In the genomic region with DNA sequence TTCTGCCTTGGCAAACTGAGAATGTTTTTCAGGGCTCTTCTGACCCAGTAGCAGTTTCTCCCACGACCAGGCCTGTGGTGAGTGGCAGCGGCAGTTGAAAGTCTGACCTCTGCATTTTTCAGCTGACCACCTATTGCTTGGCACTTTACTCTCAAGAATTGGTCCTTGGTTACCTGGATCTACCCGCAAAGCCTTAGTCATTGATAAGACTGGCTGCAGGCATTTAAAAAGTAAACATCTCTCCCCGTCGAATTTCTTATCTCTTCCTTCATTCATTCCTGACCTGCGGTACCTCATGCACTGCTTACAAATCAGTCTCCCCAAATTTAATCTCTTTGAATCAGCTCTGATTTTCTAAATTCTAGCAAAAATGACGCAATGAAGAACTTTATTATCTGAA, we compare ENCODE assay signal across 18 cellular contexts. TPM values are rescaled to one million over a fixed set of nuclear protein-coding genes. Genes with fewer than 3 reads are reported as not detected.
DNase-seq lines count a peak whose midpoint lies in the region; ATAC-seq, FAIRE-seq and TF ChIP-seq lines count a peak whose summit lies in the region.
"Had no signal": no experiment of that assay in that cellular context is flagged by ENCODE, and none has a peak within 500 bp of the region (broad histone marks: within the 10 kb centered on the region; RNA-seq: fewer than 3 reads in every experiment).

No MANE protein-coding gene starts in this region.

- H3K79me2 ChIP-seq in HepG2 (ENCODE audit: insufficient read depth, low read length): no peaks in the 10 kb centered on the region
- H3K79me2 ChIP-seq in PC-9 (ENCODE audit: low read depth): no peaks in the 10 kb centered on the region

- H3K27me3 ChIP-seq in HepG2 (ENCODE audit: control insufficient read depth in 1 of 2, insufficient read depth in 2 of 2, low read length in 2 of 2): no peaks in the 10 kb centered on the region
- no peaks in the 10 kb centered on the region for H3K27me3 ChIP-seq in right lobe of liver
- no peaks in the 10 kb centered on the region for H3K27me3 ChIP-seq in PC-9 (ENCODE audit: insufficient read depth, low read depth)
- no peaks in the 10 kb centered on the region for H3K27me3 ChIP-seq in stomach
- H3K27me3 ChIP-seq: BLaER1 had no signal

- 21% methylated on average over 7 of the region's 7 CpGs for WGBS in HepG2 (ENCODE audit: low lambda C conversion rate)
- 72% methylated on average over 5 of the region's 7 CpGs for WGBS in right lobe of liver (ENCODE audit: insufficient coverage, low coverage, low lambda C conversion rate, missing lambda C conversion rate)
- WGBS in stomach, 5 donors: 26 to 48% (median 31%) methylated on average over 7 of the region's 7 CpGs

- H3K4me2 ChIP-seq in HepG2 (ENCODE audit: low read depth, low read length) (no peak overlapping the region), PC-9 (0 out of 2 replicates have a peak overlapping the region, but pooled peaks have one; percentile 15)
- H3K4me2 ChIP-seq: BLaER1 had no signal

- no peaks in the 10 kb centered on the region for H3K9me3 ChIP-seq in HepG2 (ENCODE audit: low read length)
- no peaks in the 10 kb centered on the region for H3K9me3 ChIP-seq in right lobe of liver
- H3K9me3 ChIP-seq in PC-9 (ENCODE audit: insufficient read depth, low read depth): no peaks in the 10 kb centered on the region
- peaks cover 0 to 5% (median 0%) of the 10 kb centered on the region in 4 donors for H3K9me3 ChIP-seq in stomach
- H3K9me3 ChIP-seq: BLaER1, HAP-1 had no signal

- no peak overlapping the region for H3K4me3 ChIP-seq in HepG2 (replicated peaks in 1 of 3; ENCODE audit: insufficient read depth in 1 of 3, low read depth in 2 of 3, low read length in 3 of 3)
- H3K4me3 ChIP-seq in right lobe of liver: no peak overlapping the region
- no peak overlapping the region for H3K4me3 ChIP-seq in PC-9
- H3K4me3 ChIP-seq in stomach: no peak overlapping the region
- H3K4me3 ChIP-seq: BLaER1, HAP-1 had no signal

- intact Hi-C loops in HepG2 (cut with micrococcal nuclease; ENCODE audit: unreplicated experiment): no loop called here
- intact Hi-C loops in right lobe of liver (cut with DNase I): no loop called here
- intact Hi-C loops in PC-9 (cut with micrococcal nuclease; ENCODE audit: unreplicated experiment): loop anchor here (10.0 kb wide), 2 partner anchors 92 to 132 kb away; a partner anchor contains a TSS
- intact Hi-C loops in stomach (cut with DNase I; ENCODE audit: low total_unique reads): no loop called here

- H3K27me3 Mint-ChIP-seq in endothelial cell (ENCODE audit: unreplicated experiment): no peaks in the 10 kb centered on the region

- no peaks in the 10 kb centered on the region for H3K36me3 ChIP-seq in HepG2 (replicated peaks in 1 of 2; ENCODE audit: control insufficient read depth in 1 of 2, insufficient read depth in 2 of 2, low read length in 2 of 2)
- no peaks in the 10 kb centered on the region for H3K36me3 ChIP-seq in right lobe of liver
- no peaks in the 10 kb centered on the region for H3K36me3 ChIP-seq in PC-9 (ENCODE audit: low read depth)
- H3K36me3 ChIP-seq in stomach: no peaks in the 10 kb centered on the region
- H3K36me3 ChIP-seq: BLaER1, HAP-1 had no signal

- TF ChIP-seq CTCF in HepG2 (CRISPR knock-in tag; IDR thresholded peaks at IDR 0.05) (no peak), right lobe of liver (IDR thresholded peaks at IDR 0.05) (no peak), PC-9 (conservative IDR thresholded peaks at IDR 0.05) (no peak), stomach (IDR thresholded peaks at IDR 0.05) (no peak), endothelial cell (IDR thresholded peaks at IDR 0.05; ENCODE audit: unreplicated experiment) (no peak)

- no peak overlapping the region for H3K27ac Mint-ChIP-seq in endothelial cell (ENCODE audit: unreplicated experiment)
- H3K27ac Mint-ChIP-seq: CD8-positive, alpha-beta memory T cell had no signal

- no peak for FAIRE-seq in HepG2 (lab: Jason Lieb, UNC)
- FAIRE-seq: GM19239 had no signal

- H4K20me1 ChIP-seq in HepG2 (ENCODE audit: insufficient read depth, low read length): no peaks in the 10 kb centered on the region
- H4K20me1 ChIP-seq in PC-9 (ENCODE audit: insufficient read depth): no peaks in the 10 kb centered on the region
- H4K20me1 ChIP-seq: BLaER1 had no signal

- CTCF ChIA-PET in HepG2 (lab: Yijun Ruan, JAX; ENCODE audit: low intra/inter-chr PET ratio, low total read pairs): no interaction called here
- CTCF ChIA-PET in PC-9 (lab: Charles Lee): no interaction called here

- H2AFZ ChIP-seq in HepG2 (ENCODE audit: low read length): no peak overlapping the region
- no peak overlapping the region for H2AFZ ChIP-seq in PC-9

- POLR2A ChIA-PET in HepG2 (lab: Yijun Ruan, JAX): no interaction called here
- POLR2A ChIA-PET in PC-9 (lab: Charles Lee; ENCODE audit: unreplicated experiment): interaction anchor here (0.7 kb wide), 1 partner anchor 11 kb away, joined by 3 read pairs; no protein-coding TSS in a partner anchor

- TF ChIP-seq RAD21 in HepG2 (CRISPR knock-in tag; IDR thresholded peaks at IDR 0.05): no peak

- H3K4me1 ChIP-seq in HepG2 (ENCODE audit: insufficient read depth, low read length) (peaks cover 13% of the 10 kb centered on the region), right lobe of liver (no peaks in the 10 kb centered on the region), PC-9 (replicated peaks; ENCODE audit: insufficient read depth) (peaks cover 16% of the 10 kb centered on the region), stomach (peaks cover 0 to 17% (median 10%) of the 10 kb centered on the region in 4 donors)

- no peaks in the 10 kb centered on the region for H3K4me1 Mint-ChIP-seq in endothelial cell (ENCODE audit: unreplicated experiment)
- H3K4me1 Mint-ChIP-seq: CD8-positive, alpha-beta memory T cell had no signal

- no peaks in the 10 kb centered on the region for H3K9me3 Mint-ChIP-seq in endothelial cell (ENCODE audit: unreplicated experiment)

- no peak overlapping the region for H3K27ac ChIP-seq in HepG2 (ENCODE audit: extremely low read length, insufficient read depth, low read length)
- H3K27ac ChIP-seq in right lobe of liver: no peak overlapping the region
- H3K27ac ChIP-seq in PC-9: no peak overlapping the region
- no peak overlapping the region for H3K27ac ChIP-seq in stomach
- H3K27ac ChIP-seq: 22Rv1, BLaER1, HL-60 had no signal

- no peak overlapping the region for H3K4me3 Mint-ChIP-seq in endothelial cell (ENCODE audit: unreplicated experiment)
- H3K4me3 Mint-ChIP-seq: CD8-positive, alpha-beta memory T cell had no signal

- TF ChIP-seq POLR2A in HepG2 (IDR thresholded peaks at IDR 0.05; ENCODE audit: insufficient read depth in 1 of 2, low read depth in 2 of 2, low read length in 2 of 2): no peak
- TF ChIP-seq POLR2A in right lobe of liver (IDR thresholded peaks at IDR 0.05): no peak
- no peak for TF ChIP-seq POLR2A in stomach (IDR thresholded peaks at IDR 0.05)

- BruUV-seq in HepG2 (replicated peaks; lab: Mats Ljungman, UMichigan): no TSS peak
- no TSS peak for BruUV-seq in PC-9 (replicated peaks; lab: Mats Ljungman, UMichigan)

- H3K9me2 ChIP-seq in PC-9 (ENCODE audit: insufficient read depth): no peaks in the 10 kb centered on the region

- H3K9ac ChIP-seq in HepG2 (ENCODE audit: insufficient read depth, low read depth, low read length): no peak overlapping the region
- H3K9ac ChIP-seq: BLaER1 had no signal

- ATAC-seq in HepG2 (peak; percentile 5; the same call in 1 of the 3 replicates), right lobe of liver (no peak), left lobe of liver (no peak)

- in situ Hi-C loops in HepG2 (cut with HindIII; ENCODE audit: extremely low pct_ligation_motif_present, low pct_unique_long_range_greater_than_20kb): no loop called here

- TF ChIP-seq EP300 in HepG2 (IDR thresholded peaks at IDR 0.05; ENCODE audit: low read depth in 2 of 2, low read length in 2 of 2) (no peak), HepG2 (CRISPR knock-in tag; IDR thresholded peaks at IDR 0.05; ENCODE audit: borderline replicate concordance) (no peak), stomach (IDR thresholded peaks at IDR 0.05) (no peak)

- peak; percentile 32 for DNase-seq in HepG2 (ENCODE audit: low spot score)
- no peak for DNase-seq in right lobe of liver
- DNase-seq in PC-9: peak; percentile 57 to 89
- DNase-seq in astrocyte of the hippocampus (ENCODE audit: low read depth, low spot score): peak; percentile 71
- peak; percentile 44 for DNase-seq in stomach
- DNase-seq in endothelial cell (ENCODE audit: low spot score): no peak
- no peak for DNase-seq in NCI-H345 (lab: John Stamatoyannopoulos, UW)
- DNase-seq in left lobe of liver (ENCODE audit: low spot score): no peak
- DNase-seq: AML-193; CD8-positive, alpha-beta memory T cell; GF-D8; GOT3; IMR-90 had no signal

- no peaks in the 10 kb centered on the region for H3K36me3 Mint-ChIP-seq in endothelial cell (ENCODE audit: low read depth, unreplicated experiment)
- H3K36me3 Mint-ChIP-seq: CD8-positive, alpha-beta memory T cell had no signal

- H3F3A ChIP-seq in PC-9 (ENCODE audit: insufficient read depth, low read depth): peaks cover 15% of the 10 kb centered on the region

RNA-seq across cellular contexts. Expression of a gene that starts 26.1 kb away (rescaled TPM):
- not detected in 2 replicates for total RNA-seq in HepG2 (2016; rRNA removed; fragmentation: Illumina TruSeq; extraction: Trizol)
- 0.62 TPM in 1 of 2 replicates, not detected in the other for total RNA-seq in HepG2 (2016; cell fraction: cytosol; rRNA removed; fragmentation: Illumina TruSeq; extraction: Trizol; ENCODE audit: low read depth)
- total RNA-seq in HepG2 (2016; cell fraction: insoluble cytoplasmic fraction; rRNA removed; fragmentation: Illumina TruSeq; extraction: Trizol): 0.06 and 0.30 TPM in 2 replicates
- total RNA-seq in HepG2 (2016; cell fraction: membrane; rRNA removed; fragmentation: Illumina TruSeq; extraction: Trizol): not detected in 2 replicates
- not detected in 2 replicates for total RNA-seq in HepG2 (2016; cell fraction: nucleus; rRNA removed; fragmentation: Illumina TruSeq; extraction: Trizol)
- polyA plus RNA-seq in HepG2 (2011; rRNA removed): 0.03 and 0.22 TPM in 2 replicates
- 0.10 and 0.19 TPM in 2 replicates for polyA plus RNA-seq in HepG2 (2011; cell fraction: cytosol; rRNA removed)
- polyA plus RNA-seq in HepG2 (2011; cell fraction: nucleus; rRNA removed): 0.02 and 0.23 TPM in 2 replicates
- polyA plus RNA-seq in HepG2 (2012): 0.03 TPM in 1 of 2 replicates, not detected in the other
- polyA plus RNA-seq in HepG2 (2016; cell fraction: cytosol; fragmentation: Illumina TruSeq; extraction: Trizol; ENCODE audit: low read depth): not detected in 2 replicates
- not detected in 2 replicates for polyA plus RNA-seq in HepG2 (2016; cell fraction: insoluble cytoplasmic fraction; fragmentation: Illumina TruSeq; extraction: Trizol; ENCODE audit: low read depth)
- not detected in 2 replicates for polyA plus RNA-seq in HepG2 (2016; cell fraction: membrane; fragmentation: Illumina TruSeq; extraction: Trizol; ENCODE audit: low read depth)
- polyA plus RNA-seq in HepG2 (2016; cell fraction: nucleus; fragmentation: Illumina TruSeq; extraction: Trizol; ENCODE audit: insufficient read depth, low read depth): not detected in 2 replicates
- not detected in 2 replicates for polyA minus RNA-seq in HepG2 (2011; rRNA and poly(A)+ RNA removed; ENCODE audit: low replicate concordance)
- polyA minus RNA-seq in HepG2 (2011; cell fraction: cytosol; rRNA and poly(A)+ RNA removed): 0.20 TPM in 1 of 2 replicates, not detected in the other
- 0.12 and 0.13 TPM in 2 replicates for polyA minus RNA-seq in HepG2 (2011; cell fraction: nucleus; rRNA and poly(A)+ RNA removed)
- total RNA-seq in right lobe of liver: 1 to 10 TPM in 5 of 6 experiments, under 1 TPM in 1; 0.90 to 3.0 (median 1.4) TPM
- total RNA-seq in PC-9 (2021): 0.28 and 0.57 TPM in 2 replicates
- 10 to 100 TPM in 2 of 5 donors, under 1 TPM in 1, not detected in 2; under 0.01 to 47.1 (median 10.1) TPM for total RNA-seq in stomach
- polyA plus RNA-seq in stomach: 1 to 10 TPM in 1 of 3 donors, under 1 TPM in 2; 0.44 to 1.8 (median 0.98) TPM
- total RNA-seq in endothelial cell (ENCODE audit: unreplicated experiment): 18.8 TPM
- total RNA-seq in left lobe of liver: 0.98 TPM

Comparison
In these comparisons a context has a peak if more than half of its experiments do, and no peak if none do; other contexts are left out.
1. DNase-seq: peak in HepG2 (single experiment), PC-9 (2 of 2), astrocyte of the hippocampus (single experiment) and stomach (single experiment); none in right lobe of liver (0 of 3), endothelial cell (single experiment), NCI-H345 (single experiment) and left lobe of liver (single experiment).